Comparison of ENCODE assay signal across 1 cellular context in the genomic region with DNA sequence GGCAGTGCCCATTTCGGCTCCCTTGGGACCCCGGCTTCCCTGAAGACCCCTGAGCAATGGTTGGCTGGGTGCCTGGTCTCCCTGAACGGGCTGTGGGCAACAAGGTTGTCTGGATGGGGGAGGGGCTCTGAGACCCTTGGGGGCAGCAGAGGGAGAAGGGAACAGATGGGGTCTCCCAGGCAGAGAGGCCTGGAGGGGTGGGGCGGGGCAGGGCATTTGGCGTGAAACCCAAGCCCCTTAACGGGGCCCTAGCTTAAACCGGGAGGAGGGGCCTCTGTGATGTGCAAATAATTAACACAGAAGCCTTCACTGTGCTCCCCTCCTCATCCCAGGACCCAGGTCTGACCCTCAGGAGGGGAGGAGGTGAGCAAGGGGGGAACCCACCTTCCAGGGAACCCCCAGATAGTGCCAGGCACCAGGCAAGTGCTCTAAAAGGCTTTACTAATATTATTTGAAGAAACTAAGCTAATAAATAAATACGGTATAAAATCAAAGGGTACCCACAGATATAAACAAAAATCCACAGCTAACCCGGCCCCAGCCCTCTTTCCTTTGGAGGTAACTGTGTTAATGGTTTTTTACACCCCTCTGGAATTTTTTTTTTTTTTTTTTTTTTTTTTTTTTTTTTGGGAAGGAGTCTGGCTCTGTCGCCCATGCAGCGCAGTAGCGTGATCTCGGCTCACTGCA.
TF ChIP-seq lines count a peak whose summit lies in the region.

No MANE protein-coding gene starts in this region.

TF ChIP-seq in H1, 55 proteins besides CTCF, POLR2A, EP300 and RAD21:
- no peak for TF ChIP-seq CBX5 (IDR thresholded peaks at IDR 0.05; ENCODE audit: low read depth, low read length)
- TF ChIP-seq, protein P1, sequence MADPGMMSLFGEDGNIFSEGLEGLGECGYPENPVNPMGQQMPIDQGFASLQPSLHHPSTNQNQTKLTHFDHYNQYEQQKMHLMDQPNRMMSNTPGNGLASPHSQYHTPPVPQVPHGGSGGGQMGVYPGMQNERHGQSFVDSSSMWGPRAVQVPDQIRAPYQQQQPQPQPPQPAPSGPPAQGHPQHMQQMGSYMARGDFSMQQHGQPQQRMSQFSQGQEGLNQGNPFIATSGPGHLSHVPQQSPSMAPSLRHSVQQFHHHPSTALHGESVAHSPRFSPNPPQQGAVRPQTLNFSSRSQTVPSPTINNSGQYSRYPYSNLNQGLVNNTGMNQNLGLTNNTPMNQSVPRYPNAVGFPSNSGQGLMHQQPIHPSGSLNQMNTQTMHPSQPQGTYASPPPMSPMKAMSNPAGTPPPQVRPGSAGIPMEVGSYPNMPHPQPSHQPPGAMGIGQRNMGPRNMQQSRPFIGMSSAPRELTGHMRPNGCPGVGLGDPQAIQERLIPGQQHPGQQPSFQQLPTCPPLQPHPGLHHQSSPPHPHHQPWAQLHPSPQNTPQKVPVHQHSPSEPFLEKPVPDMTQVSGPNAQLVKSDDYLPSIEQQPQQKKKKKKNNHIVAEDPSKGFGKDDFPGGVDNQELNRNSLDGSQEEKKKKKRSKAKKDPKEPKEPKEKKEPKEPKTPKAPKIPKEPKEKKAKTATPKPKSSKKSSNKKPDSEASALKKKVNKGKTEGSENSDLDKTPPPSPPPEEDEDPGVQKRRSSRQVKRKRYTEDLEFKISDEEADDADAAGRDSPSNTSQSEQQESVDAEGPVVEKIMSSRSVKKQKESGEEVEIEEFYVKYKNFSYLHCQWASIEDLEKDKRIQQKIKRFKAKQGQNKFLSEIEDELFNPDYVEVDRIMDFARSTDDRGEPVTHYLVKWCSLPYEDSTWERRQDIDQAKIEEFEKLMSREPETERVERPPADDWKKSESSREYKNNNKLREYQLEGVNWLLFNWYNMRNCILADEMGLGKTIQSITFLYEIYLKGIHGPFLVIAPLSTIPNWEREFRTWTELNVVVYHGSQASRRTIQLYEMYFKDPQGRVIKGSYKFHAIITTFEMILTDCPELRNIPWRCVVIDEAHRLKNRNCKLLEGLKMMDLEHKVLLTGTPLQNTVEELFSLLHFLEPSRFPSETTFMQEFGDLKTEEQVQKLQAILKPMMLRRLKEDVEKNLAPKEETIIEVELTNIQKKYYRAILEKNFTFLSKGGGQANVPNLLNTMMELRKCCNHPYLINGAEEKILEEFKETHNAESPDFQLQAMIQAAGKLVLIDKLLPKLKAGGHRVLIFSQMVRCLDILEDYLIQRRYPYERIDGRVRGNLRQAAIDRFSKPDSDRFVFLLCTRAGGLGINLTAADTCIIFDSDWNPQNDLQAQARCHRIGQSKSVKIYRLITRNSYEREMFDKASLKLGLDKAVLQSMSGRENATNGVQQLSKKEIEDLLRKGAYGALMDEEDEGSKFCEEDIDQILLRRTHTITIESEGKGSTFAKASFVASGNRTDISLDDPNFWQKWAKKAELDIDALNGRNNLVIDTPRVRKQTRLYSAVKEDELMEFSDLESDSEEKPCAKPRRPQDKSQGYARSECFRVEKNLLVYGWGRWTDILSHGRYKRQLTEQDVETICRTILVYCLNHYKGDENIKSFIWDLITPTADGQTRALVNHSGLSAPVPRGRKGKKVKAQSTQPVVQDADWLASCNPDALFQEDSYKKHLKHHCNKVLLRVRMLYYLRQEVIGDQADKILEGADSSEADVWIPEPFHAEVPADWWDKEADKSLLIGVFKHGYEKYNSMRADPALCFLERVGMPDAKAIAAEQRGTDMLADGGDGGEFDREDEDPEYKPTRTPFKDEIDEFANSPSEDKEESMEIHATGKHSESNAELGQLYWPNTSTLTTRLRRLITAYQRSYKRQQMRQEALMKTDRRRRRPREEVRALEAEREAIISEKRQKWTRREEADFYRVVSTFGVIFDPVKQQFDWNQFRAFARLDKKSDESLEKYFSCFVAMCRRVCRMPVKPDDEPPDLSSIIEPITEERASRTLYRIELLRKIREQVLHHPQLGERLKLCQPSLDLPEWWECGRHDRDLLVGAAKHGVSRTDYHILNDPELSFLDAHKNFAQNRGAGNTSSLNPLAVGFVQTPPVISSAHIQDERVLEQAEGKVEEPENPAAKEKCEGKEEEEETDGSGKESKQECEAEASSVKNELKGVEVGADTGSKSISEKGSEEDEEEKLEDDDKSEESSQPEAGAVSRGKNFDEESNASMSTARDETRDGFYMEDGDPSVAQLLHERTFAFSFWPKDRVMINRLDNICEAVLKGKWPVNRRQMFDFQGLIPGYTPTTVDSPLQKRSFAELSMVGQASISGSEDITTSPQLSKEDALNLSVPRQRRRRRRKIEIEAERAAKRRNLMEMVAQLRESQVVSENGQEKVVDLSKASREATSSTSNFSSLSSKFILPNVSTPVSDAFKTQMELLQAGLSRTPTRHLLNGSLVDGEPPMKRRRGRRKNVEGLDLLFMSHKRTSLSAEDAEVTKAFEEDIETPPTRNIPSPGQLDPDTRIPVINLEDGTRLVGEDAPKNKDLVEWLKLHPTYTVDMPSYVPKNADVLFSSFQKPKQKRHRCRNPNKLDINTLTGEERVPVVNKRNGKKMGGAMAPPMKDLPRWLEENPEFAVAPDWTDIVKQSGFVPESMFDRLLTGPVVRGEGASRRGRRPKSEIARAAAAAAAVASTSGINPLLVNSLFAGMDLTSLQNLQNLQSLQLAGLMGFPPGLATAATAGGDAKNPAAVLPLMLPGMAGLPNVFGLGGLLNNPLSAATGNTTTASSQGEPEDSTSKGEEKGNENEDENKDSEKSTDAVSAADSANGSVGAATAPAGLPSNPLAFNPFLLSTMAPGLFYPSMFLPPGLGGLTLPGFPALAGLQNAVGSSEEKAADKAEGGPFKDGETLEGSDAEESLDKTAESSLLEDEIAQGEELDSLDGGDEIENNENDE (IDR thresholded peaks at IDR 0.05; ENCODE audit: insufficient replicate concordance, low read length) = no peak
- TF ChIP-seq SP4 (IDR thresholded peaks at IDR 0.05; ENCODE audit: low read length) = no peak
- TF ChIP-seq BRCA1 (IDR thresholded peaks at IDR 0.05; ENCODE audit: low read depth, low read length) = no peak
- TF ChIP-seq KDM1A (IDR thresholded peaks at IDR 0.05; ENCODE audit: borderline replicate concordance, low read length) = no peak
- no peak for TF ChIP-seq SUZ12 (IDR thresholded peaks at IDR 0.05; ENCODE audit: low read length)
- TF ChIP-seq RFX5 (IDR thresholded peaks at IDR 0.05; ENCODE audit: borderline replicate concordance, low read depth, low read length) = no peak
- TF ChIP-seq CBX8 (IDR thresholded peaks at IDR 0.05; ENCODE audit: borderline replicate concordance, low read depth, low read length) = no peak
- no peak for TF ChIP-seq GABPA (IDR thresholded peaks at IDR 0.05; ENCODE audit: borderline replicate concordance, insufficient read depth, low read length)
- TF ChIP-seq SIN3A (conservative IDR thresholded peaks at IDR 0.05 in 1 of 2, IDR thresholded peaks at IDR 0.05 in 1 of 2; ENCODE audit: low read depth in 1 of 2, low read length in 2 of 2) = no peak
- no peak for TF ChIP-seq TEAD4 (IDR thresholded peaks at IDR 0.05; ENCODE audit: low read depth, low read length)
- no peak for TF ChIP-seq RXRA (IDR thresholded peaks at IDR 0.05; ENCODE audit: insufficient read depth, low read depth, low read length)
- no peak for TF ChIP-seq TAF7 (optimal IDR thresholded peaks at IDR 0.05; ENCODE audit: borderline replicate concordance, low read depth, low read length)
- no peak for TF ChIP-seq JUN (IDR thresholded peaks at IDR 0.05; ENCODE audit: low read depth, low read length)
- TF ChIP-seq CTBP2 (IDR thresholded peaks at IDR 0.05; ENCODE audit: borderline replicate concordance, insufficient read depth, insufficient read length, low read length) = no peak
- TF ChIP-seq NRF1 (IDR thresholded peaks at IDR 0.05; ENCODE audit: low read depth, low read length) = no peak
TF ChIP-seq in H1: peak in this region for 0.
